In genomic region chr11:35781342-35782171, GRCh38 we compare ENCODE assay signal across 13 cellular contexts.
DNase-seq lines count a peak whose midpoint lies in the region; ATAC-seq and TF ChIP-seq lines count a peak whose summit lies in the region.
"Had no signal": no experiment of that assay in that cellular context is flagged by ENCODE, and none has a peak within 500 bp of the region (broad histone marks: within the 10 kb centered on the region; RNA-seq: fewer than 3 reads in every experiment).

No MANE protein-coding gene starts in this region.

- in situ Hi-C loops in GM13976 (cut with MboI; ENCODE audit: low sequenced_read_pairs, unreplicated experiment), result no loop called here

- H3K4me1 ChIP-seq in body of pancreas, result peaks cover 44% of the 10 kb centered on the region

- WGBS in body of pancreas, 2 donors, result 20 to 29% methylated on average over 7 of the region's 7 CpGs

- peaks cover 64 to 76% of the 10 kb centered on the region in 2 donors for H3K4me1 Mint-ChIP-seq in natural killer cell
- H3K4me1 Mint-ChIP-seq in natural killer cell treated with Interleukin-12 subunit alpha and Interleukin-12 subunit beta and Interleukin-15 and Interleukin-18, amount 100 ng/mL, for 72 hours (ENCODE audit: low read depth in 2 of 2), result peaks cover 32% of the 10 kb centered on the region in 2 donors

- H3K36me3 ChIP-seq in body of pancreas (replicated peaks in 1 of 2; ENCODE audit: insufficient read depth in 1 of 2, low read depth in 2 of 2), result no peaks in the 10 kb centered on the region
- H3K36me3 ChIP-seq: upper lobe of left lung had no signal

- TF ChIP-seq CTCF in natural killer cell (IDR thresholded peaks at IDR 0.05), result no peak
- no peak for TF ChIP-seq CTCF in body of pancreas (IDR thresholded peaks at IDR 0.05)
- TF ChIP-seq CTCF in GM13976 (IDR thresholded peaks at IDR 0.05; ENCODE audit: borderline replicate concordance, control extremely low read depth, extremely low read depth, insufficient read depth, missing control alignments), result no peak

- ATAC-seq in natural killer cell (no peak), body of pancreas (peak; percentile 21)
- no peak for ATAC-seq in natural killer cell treated with Interleukin-12 subunit alpha and Interleukin-12 subunit beta and Interleukin-15 and Interleukin-18, amount 100 ng/mL, for 72 hours

- no peaks in the 10 kb centered on the region for H3K27me3 ChIP-seq in body of pancreas
- H3K27me3 ChIP-seq: dorsolateral prefrontal cortex, upper lobe of left lung had no signal

- no peak overlapping the region for H3K4me3 Mint-ChIP-seq in natural killer cell
- no peak overlapping the region for H3K4me3 Mint-ChIP-seq in natural killer cell treated with Interleukin-12 subunit alpha and Interleukin-12 subunit beta and Interleukin-15 and Interleukin-18, amount 100 ng/mL, for 72 hours

- H3K9me3 ChIP-seq in body of pancreas, result no peaks in the 10 kb centered on the region

- no peak overlapping the region for H3K4me3 ChIP-seq in body of pancreas
- H3K4me3 ChIP-seq: dorsolateral prefrontal cortex, upper lobe of left lung had no signal

- H3K36me3 Mint-ChIP-seq in natural killer cell, result no peaks in the 10 kb centered on the region
- peaks cover 7% of the 10 kb centered on the region for H3K36me3 Mint-ChIP-seq in natural killer cell treated with Interleukin-12 subunit alpha and Interleukin-12 subunit beta and Interleukin-15 and Interleukin-18, amount 100 ng/mL, for 72 hours

- H3K9me3 Mint-ChIP-seq in natural killer cell, result peaks cover 0 to 2% of the 10 kb centered on the region in 2 donors
- no peaks in the 10 kb centered on the region for H3K9me3 Mint-ChIP-seq in natural killer cell treated with Interleukin-12 subunit alpha and Interleukin-12 subunit beta and Interleukin-15 and Interleukin-18, amount 100 ng/mL, for 72 hours

- H3K27ac ChIP-seq in body of pancreas, result peak overlapping the region in 2 of 4 donors; percentile 22 to 24
- H3K27ac ChIP-seq: dorsolateral prefrontal cortex, upper lobe of left lung had no signal

- peak overlapping the region; percentile 8 to 25 for H3K27ac Mint-ChIP-seq in natural killer cell
- no peak overlapping the region for H3K27ac Mint-ChIP-seq in natural killer cell treated with Interleukin-12 subunit alpha and Interleukin-12 subunit beta and Interleukin-15 and Interleukin-18, amount 100 ng/mL, for 72 hours

- intact Hi-C loops in natural killer cell (cut with micrococcal nuclease) (no loop called here), body of pancreas (cut with DNase I) (no loop called here)

- no peaks in the 10 kb centered on the region for H3K27me3 Mint-ChIP-seq in natural killer cell (ENCODE audit: low read depth in 2 of 2)
- no peaks in the 10 kb centered on the region for H3K27me3 Mint-ChIP-seq in natural killer cell treated with Interleukin-12 subunit alpha and Interleukin-12 subunit beta and Interleukin-15 and Interleukin-18, amount 100 ng/mL, for 72 hours

- DNase-seq in natural killer cell, result no peak
- no peak for DNase-seq in natural killer cell treated with Interleukin-12 subunit alpha and Interleukin-12 subunit beta and Interleukin-15 and Interleukin-18, amount 100 ng/mL, for 72 hours (ENCODE audit: low spot score)
- no peak for DNase-seq in body of pancreas
- peak; percentile 39 for DNase-seq in iPS-NIHi7 (ENCODE audit: extremely low spot score)
- DNase-seq in GM13976 (ENCODE audit: low spot score), result no peak
- DNase-seq in NCI-H2196 (lab: John Stamatoyannopoulos, UW; ENCODE audit: unreplicated experiment), result no peak
- no peak for DNase-seq in cerebellar nuclear complex (lab: John Stamatoyannopoulos, UW)
- no peak for DNase-seq in NCI-H1417 (lab: John Stamatoyannopoulos, UW)
- DNase-seq: activated naive CD4-positive, alpha-beta T cell treated with anti-CD3 and anti-CD28 coated beads, Interleukin-2, amount 50 U/mL, for 16 hours; dorsolateral prefrontal cortex; head of caudate nucleus; stimulated activated CD4-positive, alpha-beta T cell treated with anti-CD3 and anti-CD28 coated beads, Interleukin-1b, Interleukin-23, amount 100 ng/mL, for 48 hours; upper lobe of left lung had no signal

- no peak for TF ChIP-seq POLR2A in body of pancreas (IDR thresholded peaks at IDR 0.05)

Comparison
In these comparisons a context has a peak if more than half of its experiments do, and no peak if none do; other contexts are left out.
1. H3K27ac Mint-ChIP-seq: peak in natural killer cell (2 of 2); none in natural killer cell treated with Interleukin-12 subunit alpha and Interleukin-12 subunit beta and Interleukin-15 and Interleukin-18, amount 100 ng/mL, for 72 hours (0 of 2).